Comparison of ENCODE assay signal across 1 cellular context in genomic region chr3:139222100-139222657, GRCh38.
TF ChIP-seq lines count a peak whose summit lies in the region.

No MANE protein-coding gene starts in this region.

TF ChIP-seq in K562, 482 proteins besides CTCF, POLR2A, EP300 and RAD21 (continued from another document and continues in another):
- TF ChIP-seq CUX1 (CRISPR knock-in tag; IDR thresholded peaks at IDR 0.05) (peak; percentile 77; the same call in 1 of the 2 replicates), PPARD (CRISPR knock-in tag; IDR thresholded peaks at IDR 0.05) (no peak), KAT2B (IDR thresholded peaks at IDR 0.05; ENCODE audit: low read depth, low read length) (no peak), ZNF407 (IDR thresholded peaks at IDR 0.05; ENCODE audit: low read depth) (no peak), SREBF2 (CRISPR knock-in tag; IDR thresholded peaks at IDR 0.05) (no peak), IRF9 (tag; IDR thresholded peaks at IDR 0.05) (no peak), PHF8 (IDR thresholded peaks at IDR 0.05; ENCODE audit: borderline replicate concordance, low read length) (no peak), FOXO4 (CRISPR knock-in tag; IDR thresholded peaks at IDR 0.05) (no peak), E2F3 (CRISPR knock-in tag; IDR thresholded peaks at IDR 0.05) (no peak), SIN3B (IDR thresholded peaks at IDR 0.05; ENCODE audit: low read depth) (no peak), NUFIP1 (IDR thresholded peaks at IDR 0.05; ENCODE audit: partially characterized antibody) (no peak), TGIF2 (CRISPR knock-in tag; IDR thresholded peaks at IDR 0.05) (no peak), PCBP1 (IDR thresholded peaks at IDR 0.05; ENCODE audit: low read depth, low read length, poor library complexity, severe bottlenecking) (no peak), NELFE (IDR thresholded peaks at IDR 0.05; ENCODE audit: insufficient read depth, insufficient read length) (no peak), REST (CRISPR knock-in tag; IDR thresholded peaks at IDR 0.05; ENCODE audit: low read depth) (no peak), ZNF785 (CRISPR knock-in tag; IDR thresholded peaks at IDR 0.05) (no peak), ZBED1 (IDR thresholded peaks at IDR 0.05) (0 out of 2 replicates have a peak, but pooled peaks have one; percentile 64), BCLAF1 (IDR thresholded peaks at IDR 0.05; ENCODE audit: borderline replicate concordance in 1 of 2, control insufficient read depth in 1 of 2, low read depth in 2 of 2, low read length in 1 of 2) (0 out of 4 replicates have a peak, but pooled peaks of 1 of the 2 experiments have one; percentile 49), SOX6 (IDR thresholded peaks at IDR 0.05) (peak; percentile 94), IRF1 (CRISPR knock-in tag; IDR thresholded peaks at IDR 0.05; ENCODE audit: borderline replicate concordance) (no peak), SMARCC2 (IDR thresholded peaks at IDR 0.05; ENCODE audit: low read depth) (peak; percentile 88), FOXA1 (IDR thresholded peaks at IDR 0.05; ENCODE audit: borderline replicate concordance) (peak; percentile 68; the same call in 1 of the 2 replicates), ZFP36 (IDR thresholded peaks at IDR 0.05; ENCODE audit: low read depth, low read length, partially characterized antibody) (no peak), THAP12 (CRISPR knock-in tag; IDR thresholded peaks at IDR 0.05) (no peak), RBM39 (optimal IDR thresholded peaks at IDR 0.05; ENCODE audit: low read depth, low read length) (no peak), ZC3H4 (CRISPR knock-in tag; IDR thresholded peaks at IDR 0.05; ENCODE audit: borderline replicate concordance) (no peak), ZKSCAN1 (IDR thresholded peaks at IDR 0.05; ENCODE audit: low read depth, low read length) (0 out of 2 replicates have a peak, but pooled peaks have one; percentile 45), ZNF561 (CRISPR knock-in tag; conservative IDR thresholded peaks at IDR 0.05) (no peak)
